Comparison of ENCODE assay signal across 8 cellular contexts in the genomic region with DNA sequence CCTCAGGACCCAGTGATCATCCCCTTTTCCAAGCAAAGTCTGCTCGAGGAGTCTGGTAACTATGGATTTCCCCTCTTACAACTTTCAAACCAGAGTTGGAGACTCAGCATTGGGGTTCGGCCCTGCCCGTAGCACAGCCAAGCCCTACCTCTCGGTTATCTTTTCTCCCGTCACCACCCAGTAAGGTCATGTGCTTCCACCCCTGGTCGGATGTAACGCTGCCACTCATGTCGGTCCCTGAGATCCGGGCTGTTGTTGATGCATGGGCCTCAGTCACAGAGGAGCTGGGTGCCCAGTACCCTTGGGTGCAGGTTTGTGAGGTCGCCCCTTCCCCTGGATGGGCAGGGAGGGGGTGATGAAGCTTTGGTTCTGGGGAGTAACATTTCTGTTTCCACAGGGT. TPM values are rescaled to one million over a fixed set of nuclear protein-coding genes. Genes with fewer than 3 reads are reported as not detected.
A peak's percentile ranks its signal among the peaks of the same experiment; 100 is the strongest.
DNase-seq lines count a peak whose midpoint lies in the region; ATAC-seq and TF ChIP-seq lines count a peak whose summit lies in the region.

No MANE protein-coding gene starts in this region.

- peaks cover 0 to 22% of the 10 kb centered on the region in 2 donors for H3K36me3 ChIP-seq in left lung

- H3K4me3 Mint-ChIP-seq in activated CD8-positive, alpha-beta memory T cell treated with anti-CD3 and anti-CD28 coated beads, Interleukin-2, amount 10 ng/mL, durations not matched to agents 7 days and 5 days: peak overlapping the region; percentile 92
- peak overlapping the region; percentile 96 for H3K4me3 Mint-ChIP-seq in activated naive CD8-positive, alpha-beta T cell treated with anti-CD3 and anti-CD28 coated beads for 36 hours

- TF ChIP-seq CTCF in left lung (IDR thresholded peaks at IDR 0.05): no peak

- H3K36me3 Mint-ChIP-seq in activated CD8-positive, alpha-beta memory T cell treated with anti-CD3 and anti-CD28 coated beads, Interleukin-2, amount 10 ng/mL, durations not matched to agents 7 days and 5 days: peaks cover 17% of the 10 kb centered on the region
- peaks cover 23% of the 10 kb centered on the region for H3K36me3 Mint-ChIP-seq in activated naive CD8-positive, alpha-beta T cell treated with anti-CD3 and anti-CD28 coated beads for 36 hours

- CTCF ChIA-PET in activated CD8-positive, alpha-beta memory T cell treated with anti-CD3 and anti-CD28 coated beads, Interleukin-2, amount 10 ng/mL, durations not matched to agents 7 days and 5 days (lab: Charles Lee): interaction anchor here (0.7 to 10.7 kb wide), 6 partner anchors 12 to 56 kb away, joined by 3 to 124 read pairs (median 6); partner anchors contain the start of genes CCL27, RPP25L and SIGMAR1

- peaks cover 16 to 41% of the 10 kb centered on the region in 2 donors for H3K4me1 ChIP-seq in left lung

- no peak for DNase-seq in activated CD8-positive, alpha-beta memory T cell treated with anti-CD3 and anti-CD28 coated beads, Interleukin-2, amount 10 ng/mL, durations not matched to agents 7 days and 5 days
- no peak for DNase-seq in activated CD8-positive, alpha-beta memory T cell treated with anti-CD3 and anti-CD28 coated beads, Interleukin-2, amount 50 U/mL, for 48 hours
- DNase-seq in activated naive CD8-positive, alpha-beta T cell treated with anti-CD3 and anti-CD28 coated beads for 36 hours: no peak
- DNase-seq in left lung: no peak
- no peak for DNase-seq in substantia nigra (lab: John Stamatoyannopoulos, UW)
- DNase-seq in NCI-H146 (lab: John Stamatoyannopoulos, UW): no peak
- DNase-seq in NCI-H510A treated with DMSO at 0.1 percent for 48 hours (lab: John Stamatoyannopoulos, UW): no peak
- DNase-seq in KG1 (lab: John Stamatoyannopoulos, UW): no peak

- no peaks in the 10 kb centered on the region for H3K27me3 Mint-ChIP-seq in activated CD8-positive, alpha-beta memory T cell treated with anti-CD3 and anti-CD28 coated beads, Interleukin-2, amount 10 ng/mL, durations not matched to agents 7 days and 5 days
- no peaks in the 10 kb centered on the region for H3K27me3 Mint-ChIP-seq in activated naive CD8-positive, alpha-beta T cell treated with anti-CD3 and anti-CD28 coated beads for 36 hours

- H3K9me3 Mint-ChIP-seq in activated CD8-positive, alpha-beta memory T cell treated with anti-CD3 and anti-CD28 coated beads, Interleukin-2, amount 10 ng/mL, durations not matched to agents 7 days and 5 days (ENCODE audit: low read depth): no peaks in the 10 kb centered on the region
- no peaks in the 10 kb centered on the region for H3K9me3 Mint-ChIP-seq in activated naive CD8-positive, alpha-beta T cell treated with anti-CD3 and anti-CD28 coated beads for 36 hours

- intact Hi-C loops in left lung (cut with DNase I): no loop called here

- H3K27me3 ChIP-seq in left lung: no peaks in the 10 kb centered on the region

- H3K27ac ChIP-seq in left lung: peak overlapping the region in 1 of 2 donors; percentile 87
- H3K27ac ChIP-seq in substantia nigra (ENCODE audit: low read depth, low read length, poor library complexity, severe bottlenecking): peak overlapping the region; percentile 82

- no peak for ATAC-seq in activated CD8-positive, alpha-beta memory T cell treated with anti-CD3 and anti-CD28 coated beads, Interleukin-2, amount 10 ng/mL, durations not matched to agents 7 days and 5 days
- ATAC-seq in left lung: no peak

- no peaks in the 10 kb centered on the region for H3K9me3 ChIP-seq in left lung

- peak overlapping the region; percentile 87 for H3K27ac Mint-ChIP-seq in activated CD8-positive, alpha-beta memory T cell treated with anti-CD3 and anti-CD28 coated beads, Interleukin-2, amount 10 ng/mL, durations not matched to agents 7 days and 5 days
- peak overlapping the region; percentile 87 for H3K27ac Mint-ChIP-seq in activated naive CD8-positive, alpha-beta T cell treated with anti-CD3 and anti-CD28 coated beads for 36 hours

- H3K4me1 Mint-ChIP-seq in activated CD8-positive, alpha-beta memory T cell treated with anti-CD3 and anti-CD28 coated beads, Interleukin-2, amount 10 ng/mL, durations not matched to agents 7 days and 5 days: peaks cover 28% of the 10 kb centered on the region
- peaks cover 32% of the 10 kb centered on the region for H3K4me1 Mint-ChIP-seq in activated naive CD8-positive, alpha-beta T cell treated with anti-CD3 and anti-CD28 coated beads for 36 hours

- peak overlapping the region; percentile 78 to 81 for H3K4me3 ChIP-seq in left lung

RNA-seq across cellular contexts. Expression of gene GALT, which starts 1.2 kb away (rescaled TPM):
- 10 to 100 TPM; 61.0 to 71.3 TPM for total RNA-seq in activated CD8-positive, alpha-beta memory T cell treated with anti-CD3 and anti-CD28 coated beads, Interleukin-2, amount 10 ng/mL, durations not matched to agents 7 days and 5 days
- total RNA-seq in activated naive CD8-positive, alpha-beta T cell treated with anti-CD3 and anti-CD28 coated beads for 36 hours: 10 to 100 TPM; 42.4 to 43.4 TPM
- total RNA-seq in left lung: 10 to 100 TPM; 42.8 to 44.0 TPM

RNA-seq across cellular contexts. Expression of gene IL11RA, which starts 4.3 kb away (rescaled TPM):
- total RNA-seq in activated CD8-positive, alpha-beta memory T cell treated with anti-CD3 and anti-CD28 coated beads, Interleukin-2, amount 10 ng/mL, durations not matched to agents 7 days and 5 days: 10 to 100 TPM; 26.5 to 26.7 TPM
- total RNA-seq in activated naive CD8-positive, alpha-beta T cell treated with anti-CD3 and anti-CD28 coated beads for 36 hours: 10 to 100 TPM; 12.1 to 13.0 TPM
- total RNA-seq in left lung: 10 to 100 TPM; 13.8 to 17.6 TPM

RNA-seq across cellular contexts. Expression of gene SIGMAR1, which starts 10.1 kb away (rescaled TPM):
- total RNA-seq in activated CD8-positive, alpha-beta memory T cell treated with anti-CD3 and anti-CD28 coated beads, Interleukin-2, amount 10 ng/mL, durations not matched to agents 7 days and 5 days: 10 to 100 TPM; 66.1 to 82.1 TPM
- 100 to 1,000 TPM; 111 to 113 TPM for total RNA-seq in activated naive CD8-positive, alpha-beta T cell treated with anti-CD3 and anti-CD28 coated beads for 36 hours
- 10 to 100 TPM; 50.5 to 72.1 TPM for total RNA-seq in left lung

RNA-seq across cellular contexts. Expression of gene CCL27, which starts 14.8 kb away (rescaled TPM):
- not detected for total RNA-seq in activated CD8-positive, alpha-beta memory T cell treated with anti-CD3 and anti-CD28 coated beads, Interleukin-2, amount 10 ng/mL, durations not matched to agents 7 days and 5 days
- under 1 TPM in 1 of 2 experiments, not detected in 1; 0.82 TPM for total RNA-seq in activated naive CD8-positive, alpha-beta T cell treated with anti-CD3 and anti-CD28 coated beads for 36 hours
- under 1 TPM in 1 of 2 donors, not detected in 1; 0.67 TPM for total RNA-seq in left lung

RNA-seq across cellular contexts. Expression of gene ARID3C, which starts 18.8 kb away (rescaled TPM):
- total RNA-seq in activated CD8-positive, alpha-beta memory T cell treated with anti-CD3 and anti-CD28 coated beads, Interleukin-2, amount 10 ng/mL, durations not matched to agents 7 days and 5 days: under 1 TPM in 1 of 2 experiments, not detected in 1; 0.26 TPM
- total RNA-seq in activated naive CD8-positive, alpha-beta T cell treated with anti-CD3 and anti-CD28 coated beads for 36 hours: under 1 TPM in 1 of 2 experiments, not detected in 1; 0.31 TPM
- not detected for total RNA-seq in left lung
